In the genomic region with DNA sequence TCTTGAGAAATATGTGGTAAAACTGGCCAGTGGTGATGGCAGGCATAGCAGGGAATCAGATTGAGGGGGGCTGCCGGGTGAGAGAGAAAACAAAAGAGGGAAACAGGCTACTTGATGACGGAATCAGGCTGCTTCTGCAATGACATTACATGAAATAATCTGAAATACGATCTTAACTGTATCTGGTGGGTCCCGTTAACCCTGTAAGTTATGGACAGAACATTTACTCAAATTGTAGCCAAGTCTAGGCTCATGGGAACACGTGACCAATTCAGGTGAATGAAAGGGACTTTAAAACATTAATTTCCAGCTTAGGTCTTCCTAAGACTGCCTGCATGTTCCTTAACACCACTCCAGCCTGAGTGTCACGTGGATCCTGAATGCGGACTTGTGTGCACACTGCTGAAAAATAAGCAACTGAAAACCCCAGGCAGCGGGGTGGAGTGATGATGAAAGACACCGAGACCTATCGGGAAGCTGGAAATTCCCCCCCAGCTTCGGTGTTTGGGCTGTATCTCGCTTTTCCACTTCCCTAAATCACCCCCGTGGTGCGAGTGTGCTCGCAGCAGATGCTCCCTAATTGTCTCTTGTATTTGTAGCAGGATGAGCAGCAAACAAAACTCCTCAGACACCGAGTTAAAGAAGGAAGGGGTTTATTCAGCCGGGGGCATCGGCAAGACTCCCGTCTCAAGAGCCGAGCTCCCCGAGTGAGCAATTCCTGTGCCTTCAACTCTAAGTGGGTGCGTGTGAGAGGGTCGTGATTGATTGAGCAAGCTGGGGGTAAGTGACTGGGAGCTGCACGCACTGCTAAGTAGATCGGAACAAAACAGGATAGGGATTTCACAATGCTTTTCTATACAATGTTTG, we compare ENCODE assay signal across 9 cellular contexts.
DNase-seq lines count a peak whose midpoint lies in the region; ATAC-seq, FAIRE-seq and TF ChIP-seq lines count a peak whose summit lies in the region.
"Had no signal": no experiment of that assay in that cellular context is flagged by ENCODE, and none has a peak within 500 bp of the region (broad histone marks: within the 10 kb centered on the region; RNA-seq: fewer than 3 reads in every experiment).

No MANE protein-coding gene starts in this region.

- H2AFZ ChIP-seq in fibroblast of lung (ENCODE audit: low read length) = no peak overlapping the region

- peaks cover 2% of the 10 kb centered on the region for H3K4me1 ChIP-seq in fibroblast of lung (ENCODE audit: control insufficient read depth, extremely low read depth, insufficient read depth, low read length)

- no peaks in the 10 kb centered on the region for H3K36me3 ChIP-seq in fibroblast of lung (ENCODE audit: control insufficient read depth, insufficient read depth, low read length)
- H3K36me3 ChIP-seq: tibial nerve had no signal

- peak overlapping the region in 2 of 4 experiments; percentile 38 to 44 for H3K4me3 ChIP-seq in fibroblast of lung (replicated peaks in 1 of 4; ENCODE audit: control extremely low read depth in 1 of 4, insufficient read depth in 1 of 4, low read depth in 3 of 4, low read length in 4 of 4)

- FAIRE-seq in GM12892 (lab: Jason Lieb, UNC) = peak; percentile 92

- no peak overlapping the region for H3K27ac ChIP-seq in fibroblast of lung (ENCODE audit: insufficient read depth, low read length)

- in situ Hi-C loops in ACHN (cut with HindIII; ENCODE audit: low pct_ligation_motif_present, low pct_unique_long_range_greater_than_20kb, low sequenced_read_pairs) = no loop called here

- no peaks in the 10 kb centered on the region for H3K79me2 ChIP-seq in fibroblast of lung (ENCODE audit: control insufficient read depth, insufficient read depth, low read length)

- peak overlapping the region; percentile 8 for H3K4me2 ChIP-seq in fibroblast of lung (ENCODE audit: extremely low read depth, insufficient read depth, low read length)

- no peak for TF ChIP-seq CTCF in fibroblast of lung (conservative IDR thresholded peaks at IDR 0.05 in 1 of 2, IDR thresholded peaks at IDR 0.05 in 1 of 2; ENCODE audit: low read depth in 1 of 2, low read length in 2 of 2)

- no peak for DNase-seq in GM12892 (ENCODE audit: insufficient read length)
- DNase-seq in NOMO-1 treated with dmso at 0.1 percent for 144 hours (lab: John Stamatoyannopoulos, UW; ENCODE audit: unreplicated experiment) = peak; percentile 50
- peak in 1 of 2 donors; percentile 58 for DNase-seq in fibroblast of lung (ENCODE audit: low read depth in 2 of 2)
- DNase-seq in pulmonary artery endothelial cell (ENCODE audit: low read depth, low spot score) = peak; percentile 26
- DNase-seq in ACHN = no peak
- no peak for DNase-seq in NAMALWA (ENCODE audit: low spot score)
- DNase-seq in stimulated activated CD8-positive, alpha-beta memory T cell treated with anti-CD3 and anti-CD28 coated beads, Interleukin-4, amount 100 ng/mL, for 48 hours = no peak

- peaks cover 50% of the 10 kb centered on the region for H3K27me3 ChIP-seq in fibroblast of lung (ENCODE audit: control insufficient read depth, insufficient read depth, low read length)

- H3K9ac ChIP-seq in fibroblast of lung (ENCODE audit: insufficient read depth, low read length) = no peak overlapping the region

- H4K20me1 ChIP-seq in fibroblast of lung (ENCODE audit: control insufficient read depth, extremely low read depth, insufficient read depth, low read length) = no peaks in the 10 kb centered on the region

- TF ChIP-seq POLR2A in GM12892 (IDR thresholded peaks at IDR 0.05; ENCODE audit: low read depth, low read length) = no peak

- ATAC-seq in GM18858 (IDR thresholded peaks at IDR 0.05; ENCODE audit: unreplicated experiment) = no peak

- H3K9me3 ChIP-seq in fibroblast of lung (ENCODE audit: control insufficient read depth, insufficient read depth, low read depth, low read length) = no peaks in the 10 kb centered on the region
- H3K9me3 ChIP-seq: tibial nerve had no signal

Comparison
In these comparisons a context has a peak if more than half of its experiments do, and no peak if none do; other contexts are left out.
1. DNase-seq: peak in NOMO-1 treated with dmso at 0.1 percent for 144 hours (single experiment) and pulmonary artery endothelial cell (single experiment); none in GM12892 (single experiment), ACHN (single experiment), NAMALWA (single experiment) and stimulated activated CD8-positive, alpha-beta memory T cell treated with anti-CD3 and anti-CD28 coated beads, Interleukin-4, amount 100 ng/mL, for 48 hours (single experiment).